ENCODE assay signal across 11 cellular contexts in the genomic region with DNA sequence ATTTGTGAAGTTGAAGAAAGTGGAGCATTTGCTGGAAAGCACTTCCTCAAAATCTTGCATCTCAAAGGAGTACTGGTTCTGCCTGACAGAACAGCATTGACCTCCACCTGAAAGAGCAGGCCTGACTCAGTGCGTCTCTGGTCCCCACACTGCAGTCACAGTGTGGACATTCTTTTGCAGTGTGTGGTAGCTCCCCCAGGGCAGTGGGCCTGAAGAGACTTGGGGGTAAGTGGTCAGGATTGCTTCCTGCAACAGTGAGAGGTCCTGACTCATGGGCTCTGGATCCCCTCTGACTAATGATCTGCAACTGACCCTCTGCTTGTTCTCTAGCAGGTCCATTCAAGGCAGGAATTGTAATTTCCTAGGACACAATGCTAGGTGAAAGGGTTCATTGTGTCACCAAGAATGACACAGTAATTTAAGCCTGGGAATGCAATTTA.
A peak's percentile ranks its signal among the peaks of the same experiment; 100 is the strongest.
DNase-seq lines count a peak whose midpoint lies in the region; ATAC-seq and TF ChIP-seq lines count a peak whose summit lies in the region.
"Had no signal": no experiment of that assay in that cellular context is flagged by ENCODE, and none has a peak within 500 bp of the region (broad histone marks: within the 10 kb centered on the region; RNA-seq: fewer than 3 reads in every experiment).

No MANE protein-coding gene starts in this region.

- H3K27me3 Mint-ChIP-seq in endodermal cell (ENCODE audit: insufficient read depth) (peaks cover 2% of the 10 kb centered on the region), T-helper 17 cell (peaks cover 6% of the 10 kb centered on the region), type B pancreatic cell (no peaks in the 10 kb centered on the region)

- H3K4me1 ChIP-seq in endodermal cell (ENCODE audit: control insufficient read depth, insufficient read depth, low read length), result peaks cover 4% of the 10 kb centered on the region
- H3K4me1 ChIP-seq: BLaER1 had no signal

- no peak overlapping the region for H3K9ac ChIP-seq in endodermal cell (ENCODE audit: extremely low read depth, low read length, poor library complexity, severe bottlenecking)
- H3K9ac ChIP-seq: BLaER1 had no signal

- H3K9me3 ChIP-seq in endodermal cell (ENCODE audit: control insufficient read depth, low read length) (peaks cover 7% of the 10 kb centered on the region), T-helper 17 cell (ENCODE audit: control insufficient read depth, low read length, poor library complexity, severe bottlenecking) (no peaks in the 10 kb centered on the region)

- H3K27ac ChIP-seq in endodermal cell (ENCODE audit: low read depth, low read length), result no peak overlapping the region
- H3K27ac ChIP-seq: BLaER1 had no signal

- H3K36me3 Mint-ChIP-seq in endodermal cell (ENCODE audit: low read depth) (no peaks in the 10 kb centered on the region), T-helper 17 cell (ENCODE audit: low read depth) (no peaks in the 10 kb centered on the region), type B pancreatic cell (no peaks in the 10 kb centered on the region)

- ATAC-seq in GM21423 (IDR thresholded peaks at IDR 0.05; ENCODE audit: unreplicated experiment) (peak; percentile 49), HG03457 (IDR thresholded peaks at IDR 0.05; ENCODE audit: unreplicated experiment) (peak; percentile 43), esophagus mucosa (no peak), T-helper 17 cell (no peak)

- no peaks in the 10 kb centered on the region for H3K27me3 ChIP-seq in endodermal cell (ENCODE audit: control insufficient read depth, insufficient read depth, low read length, poor library complexity, severe bottlenecking)
- H3K27me3 ChIP-seq: BLaER1 had no signal

- H3K4me3 ChIP-seq in endodermal cell (ENCODE audit: low read length), result no peak overlapping the region
- H3K4me3 ChIP-seq: BLaER1 had no signal

- H3K36me3 ChIP-seq in endodermal cell (ENCODE audit: control insufficient read depth, insufficient read depth, low read length), result no peaks in the 10 kb centered on the region
- H3K36me3 ChIP-seq: BLaER1 had no signal

- H3K9me3 Mint-ChIP-seq in endodermal cell (peaks cover 10% of the 10 kb centered on the region), type B pancreatic cell (no peaks in the 10 kb centered on the region)

- 81% methylated on average over 1 of the region's 1 CpG; no CpG with 5 or more reads in 1 of the 2 experiments for WGBS in endodermal cell (ENCODE audit: insufficient coverage in 1 of 2, insufficient read length in 1 of 2), 2 experiments

- TF ChIP-seq CTCF in endodermal cell (conservative IDR thresholded peaks at IDR 0.05), result no peak
- no peak for TF ChIP-seq CTCF in type B pancreatic cell (conservative IDR thresholded peaks at IDR 0.05)

- H3K4me1 Mint-ChIP-seq in endodermal cell, result peaks cover 19% of the 10 kb centered on the region
- H3K4me1 Mint-ChIP-seq in T-helper 17 cell, result no peaks in the 10 kb centered on the region
- peaks cover 14% of the 10 kb centered on the region for H3K4me1 Mint-ChIP-seq in type B pancreatic cell (ENCODE audit: unreplicated experiment)

- DNase-seq in AG08396 (ENCODE audit: low spot score) (peak; percentile 57), endodermal cell (peak; percentile 54), RPMI8226 (no peak), T-helper 17 cell (no peak), type B pancreatic cell (ENCODE audit: extremely low spot score, unreplicated experiment) (no peak)
- DNase-seq: activated CD4-positive, alpha-beta T cell treated with anti-CD3 and anti-CD28 coated beads, Interleukin-2, amount 50 U/mL, for 4 hours; hippocampal formation had no signal

- H3K27ac Mint-ChIP-seq in endodermal cell (no peak overlapping the region), T-helper 17 cell (no peak overlapping the region), type B pancreatic cell (no peak overlapping the region)

- H3K4me3 Mint-ChIP-seq in endodermal cell, result no peak overlapping the region
- no peak overlapping the region for H3K4me3 Mint-ChIP-seq in T-helper 17 cell
- H3K4me3 Mint-ChIP-seq in type B pancreatic cell, result no peak overlapping the region

Comparison
In these comparisons a context has a peak if more than half of its experiments do, and no peak if none do; other contexts are left out.
1. DNase-seq: peak in AG08396 (single experiment) and endodermal cell (single experiment); none in RPMI8226 (single experiment), T-helper 17 cell (0 of 3) and type B pancreatic cell (single experiment).
2. ATAC-seq: peak in GM21423 (single experiment) and HG03457 (single experiment); none in esophagus mucosa (single experiment) and T-helper 17 cell (single experiment).